In genomic region chr6:170150590-170150945, GRCh38 we compare ENCODE assay signal across 28 cellular contexts.
DNase-seq lines count a peak whose midpoint lies in the region; FAIRE-seq and TF ChIP-seq lines count a peak whose summit lies in the region.
"Had no signal": no experiment of that assay in that cellular context is flagged by ENCODE, and none has a peak within 500 bp of the region (broad histone marks: within the 10 kb centered on the region; RNA-seq: fewer than 3 reads in every experiment).

No MANE protein-coding gene starts in this region.

- no peak for TF ChIP-seq POLR2A in H1 (IDR thresholded peaks at IDR 0.05; ENCODE audit: control extremely low read depth in 1 of 2, low read depth in 2 of 2, low read length in 2 of 2)

- H3K18ac ChIP-seq in H1 (ENCODE audit: extremely low read depth, low read length), result no peak overlapping the region

- peaks cover 3% of the 10 kb centered on the region; the same call in 1 of the 2 replicates for H3K23me2 ChIP-seq in H1 (ENCODE audit: low read depth, low read length)

- H4K20me1 ChIP-seq in H1 (replicated peaks in 1 of 2; ENCODE audit: control insufficient read depth in 1 of 2, insufficient read depth in 2 of 2, low read length in 2 of 2), result no peaks in the 10 kb centered on the region

- no peaks in the 10 kb centered on the region for H3K9me3 Mint-ChIP-seq in nephron
- H3K9me3 Mint-ChIP-seq: CD8-positive, alpha-beta T cell; stimulated activated memory B cell treated with anti-CD40 and anti-IgM and Interleukin-4, amounts not matched to agents 10 μg/mL and 1 μg/mL and 100 μg/mL, for 72 hours had no signal

- TF ChIP-seq CTCF in H1 (IDR thresholded peaks at IDR 0.05; ENCODE audit: control extremely low read depth in 1 of 3, insufficient read depth in 1 of 3, low read depth in 1 of 3, low read length in 3 of 3) (no peak), nephron (IDR thresholded peaks at IDR 0.05; ENCODE audit: unreplicated experiment in 3 of 3) (no peak), kidney (IDR thresholded peaks at IDR 0.05; ENCODE audit: borderline replicate concordance, extremely low read depth, insufficient read depth) (no peak)

- H3K4me3 ChIP-seq in H1 (ENCODE audit: extremely low read depth in 1 of 4, insufficient read depth in 2 of 4, low read depth in 3 of 4, low read length in 4 of 4) (no peak overlapping the region), kidney (ENCODE audit: low read length in 2 of 2) (no peak overlapping the region)
- H3K4me3 ChIP-seq: lung, sigmoid colon, SK-N-MC had no signal

- peaks cover 47% of the 10 kb centered on the region for H3K27me3 Mint-ChIP-seq in nephron (ENCODE audit: low read depth)

- CTCF ChIA-PET in H1 (lab: Charles Lee; ENCODE audit: partially characterized antibody), result interaction anchor here (0.7 to 2.2 kb wide), 4 partner anchors 123 to 366 kb away, joined by 3 to 6 read pairs (median 3); no protein-coding TSS in a partner anchor

- H2BK20ac ChIP-seq in H1 (ENCODE audit: low read length), result no peak overlapping the region

- H2BK15ac ChIP-seq in H1 (ENCODE audit: low read length), result no peak overlapping the region

- H2BK5ac ChIP-seq in H1 (ENCODE audit: low read depth, low read length), result no peak overlapping the region

- no peak overlapping the region for H3K4ac ChIP-seq in H1 (replicated peaks; ENCODE audit: insufficient read length, low read depth, low read length)

- no peaks in the 10 kb centered on the region for H3K36me3 ChIP-seq in H1 (ENCODE audit: control insufficient read depth in 2 of 4, insufficient read depth in 4 of 4, low read length in 3 of 4)
- no peaks in the 10 kb centered on the region for H3K36me3 ChIP-seq in kidney (ENCODE audit: control insufficient read depth in 1 of 2, insufficient read depth in 2 of 2, low read length in 2 of 2)
- H3K36me3 ChIP-seq: neutrophil, sigmoid colon had no signal

- H4K8ac ChIP-seq in H1 (ENCODE audit: extremely low read depth, insufficient read depth, low read length), result no peak overlapping the region

- no peak overlapping the region for H3K4me2 ChIP-seq in H1 (ENCODE audit: insufficient read depth in 1 of 2, low read depth in 2 of 2, low read length in 2 of 2)

- DNase-seq in DMS79 treated with DMSO at 0.1 percent for 48 hours (lab: John Stamatoyannopoulos, UW) (peak; percentile 30), DMS79 (lab: John Stamatoyannopoulos, UW) (no peak), M059J (ENCODE audit: low read depth) (peak; percentile 18), H1 (ENCODE audit: low read depth in 1 of 2, low spot score in 2 of 2) (no peak), GOT3 (lab: John Stamatoyannopoulos, UW) (no peak), EL (no peak), kidney (no peak)
- DNase-seq: activated effector memory CD4-positive, alpha-beta T cell treated with Interleukin-2 at 50 U/mL for 16 hours; activated T-cell treated with anti-CD3 and anti-CD28 coated beads for 4 hours; CD8-positive, alpha-beta T cell; IMR-90; kidney glomerular epithelial cell; NCI-H1105; NCI-H1930; NCI-H774; RPMI8226; sigmoid colon; stimulated activated CD4-positive, alpha-beta T cell treated with anti-CD3 and anti-CD28 coated beads, Interleukin-4, amount 100 ng/mL, for 4 hours; T-helper 2 cell had no signal

- no peak overlapping the region for H3K56ac ChIP-seq in H1 (replicated peaks; ENCODE audit: insufficient read length, low read depth, low read length)

- H3K36me3 Mint-ChIP-seq in nephron (ENCODE audit: low read depth), result no peaks in the 10 kb centered on the region
- H3K36me3 Mint-ChIP-seq: CD8-positive, alpha-beta T cell; stimulated activated memory B cell treated with anti-CD40 and anti-IgM and Interleukin-4, amounts not matched to agents 10 μg/mL and 1 μg/mL and 100 μg/mL, for 72 hours had no signal

- H3K27ac ChIP-seq in H1 (ENCODE audit: low read depth, low read length) (no peak overlapping the region), kidney (ENCODE audit: low read depth in 2 of 2, low read length in 2 of 2) (no peak overlapping the region)
- H3K27ac ChIP-seq: neutrophil, SK-N-MC had no signal

- no peaks in the 10 kb centered on the region for H3K79me1 ChIP-seq in H1 (ENCODE audit: low read depth, low read length)

- H3K4me3 Mint-ChIP-seq in nephron, result no peak overlapping the region
- H3K4me3 Mint-ChIP-seq: CD8-positive, alpha-beta T cell; stimulated activated memory B cell treated with anti-CD40 and anti-IgM and Interleukin-4, amounts not matched to agents 10 μg/mL and 1 μg/mL and 100 μg/mL, for 72 hours had no signal

- peak overlapping the region; percentile 33; the same call in 1 of the 2 replicates for H2BK12ac ChIP-seq in H1 (ENCODE audit: low read depth, low read length)

- no peak for TF ChIP-seq EP300 in H1 (IDR thresholded peaks at IDR 0.05; ENCODE audit: borderline replicate concordance in 1 of 2, low read depth in 2 of 2, low read length in 2 of 2)

- H4K5ac ChIP-seq in H1 (ENCODE audit: insufficient read length, low read depth, low read length), result no peak overlapping the region

- intact Hi-C loops in kidney (cut with DNase I), result no loop called here

- H2BK120ac ChIP-seq in H1 (replicated peaks; ENCODE audit: low read depth, low read length), result no peak overlapping the region

- no peak overlapping the region for H2AFZ ChIP-seq in H1 (ENCODE audit: low read length)

- FAIRE-seq in H1 (lab: Jason Lieb, UNC), result no peak
- no peak for FAIRE-seq in kidney (lab: Jason Lieb, UNC)
- FAIRE-seq: astrocyte, G401.6, H54 had no signal

- H4K91ac ChIP-seq in H1 (replicated peaks; ENCODE audit: insufficient read length, low read length), result no peak overlapping the region

- 70% methylated on average over 7 of the region's 7 CpGs; no CpG with 5 or more reads in 1 of the 2 experiments for WGBS in H1 (ENCODE audit: extremely low coverage in 1 of 2, insufficient coverage in 1 of 2, insufficient read length in 1 of 2, insufficient replicate concordance in 2 of 2, low coverage in 1 of 2, low lambda C conversion rate in 2 of 2, missing lambda C conversion rate in 1 of 2), 2 experiments

- H3K23ac ChIP-seq in H1 (ENCODE audit: insufficient read length), result no peak overlapping the region

- no peak overlapping the region for H2AK5ac ChIP-seq in H1 (ENCODE audit: low read depth, low read length)

- H3K9ac ChIP-seq in H1 (replicated peaks in 1 of 4; ENCODE audit: extremely low read depth in 1 of 4, low read depth in 3 of 4, low read length in 3 of 4), result no peak overlapping the region
- no peak overlapping the region for H3K9ac ChIP-seq in kidney (ENCODE audit: low read length in 2 of 2)

- H3K4me1 Mint-ChIP-seq in nephron, result peaks cover 37% of the 10 kb centered on the region

- POLR2A ChIA-PET in H1 (lab: Charles Lee; ENCODE audit: partially characterized antibody), result interaction anchor here (2.4 kb wide), 1 partner anchor 140 kb away, joined by 5 read pairs; the partner anchor contains the start of gene DLL1

- H3K79me2 ChIP-seq in H1 (ENCODE audit: control insufficient read depth in 1 of 2, insufficient read depth in 2 of 2, low read length in 2 of 2), result no peaks in the 10 kb centered on the region

- H3K4me1 ChIP-seq in H1 (replicated peaks in 1 of 4; ENCODE audit: control insufficient read depth in 3 of 4, insufficient read depth in 4 of 4, low read length in 3 of 4), result peaks cover 0 to 25% (median 10%) of the 10 kb centered on the region in 4 experiments; a peak in 4 of 7 replicates
- H3K4me1 ChIP-seq in kidney (ENCODE audit: control insufficient read depth in 1 of 2, insufficient read depth in 1 of 2, low read depth in 1 of 2, low read length in 2 of 2), result peaks cover 0 to 8% of the 10 kb centered on the region in 2 donors

- no peak overlapping the region for H3K14ac ChIP-seq in H1 (ENCODE audit: insufficient read length)

- H3K27ac Mint-ChIP-seq in nephron, result peak overlapping the region in 2 of 3 experiments; percentile 70 to 76
- H3K27ac Mint-ChIP-seq: CD8-positive, alpha-beta T cell; progenitor cell of endocrine pancreas; stimulated activated memory B cell treated with anti-CD40 and anti-IgM and Interleukin-4, amounts not matched to agents 10 μg/mL and 1 μg/mL and 100 μg/mL, for 72 hours had no signal

- no peak for TF ChIP-seq RAD21 in H1 (IDR thresholded peaks at IDR 0.05 in 1 of 2, conservative IDR thresholded peaks at IDR 0.05 in 1 of 2; ENCODE audit: low read depth in 2 of 2, low read length in 2 of 2)

- H3K9me3 ChIP-seq in H1 (ENCODE audit: insufficient read depth in 2 of 2, low read depth in 1 of 2, low read length in 1 of 2), result no peaks in the 10 kb centered on the region
- no peaks in the 10 kb centered on the region for H3K9me3 ChIP-seq in kidney (ENCODE audit: control insufficient read depth in 1 of 2, low read length in 2 of 2)
- H3K9me3 ChIP-seq: neutrophil, sigmoid colon had no signal

- peaks cover 0 to 3% (median 0%) of the 10 kb centered on the region in 4 experiments; a peak in 2 of 7 replicates for H3K27me3 ChIP-seq in H1 (replicated peaks in 1 of 4; ENCODE audit: control insufficient read depth in 3 of 4, extremely low read depth in 1 of 4, insufficient read depth in 3 of 4, low read length in 3 of 4)
- H3K27me3 ChIP-seq: sigmoid colon had no signal

TF ChIP-seq in H1, 55 proteins besides CTCF, POLR2A, EP300 and RAD21 (continues in another document):
- TF ChIP-seq ATF2 (IDR thresholded peaks at IDR 0.05; ENCODE audit: low read length) (no peak), POU5F1 (IDR thresholded peaks at IDR 0.05; ENCODE audit: low read depth, low read length) (no peak), CHD2 (IDR thresholded peaks at IDR 0.05; ENCODE audit: low read length) (no peak), SRF (IDR thresholded peaks at IDR 0.05; ENCODE audit: low read depth, low read length) (no peak), GABPA (IDR thresholded peaks at IDR 0.05; ENCODE audit: borderline replicate concordance, insufficient read depth, low read length) (no peak), YY1 (IDR thresholded peaks at IDR 0.05; ENCODE audit: low read depth, low read length) (no peak), TAF1 (IDR thresholded peaks at IDR 0.05; ENCODE audit: low read depth, low read length) (no peak), SIN3A (conservative IDR thresholded peaks at IDR 0.05 in 1 of 2, IDR thresholded peaks at IDR 0.05 in 1 of 2; ENCODE audit: low read depth in 1 of 2, low read length in 2 of 2) (no peak), TCF12 (IDR thresholded peaks at IDR 0.05; ENCODE audit: low read depth, low read length) (no peak), NANOG (IDR thresholded peaks at IDR 0.05; ENCODE audit: insufficient read depth, low read depth, low read length, poor library complexity, severe bottlenecking) (no peak), RBBP5 (IDR thresholded peaks at IDR 0.05; ENCODE audit: borderline replicate concordance, low read depth, low read length) (no peak)

Comparison
In these comparisons a context has a peak if more than half of its experiments do, and no peak if none do; other contexts are left out.
1. DNase-seq: peak in DMS79 treated with DMSO at 0.1 percent for 48 hours (single experiment) and M059J (single experiment); none in DMS79 (single experiment), H1 (0 of 2), GOT3 (single experiment), EL (single experiment) and kidney (single experiment).